26 cellular contexts compared by ENCODE assay signal in genomic region chr20:17832236-17832635, GRCh38.
"Had no signal": no experiment of that assay in that cellular context is flagged by ENCODE, and none has a peak within 500 bp of the region (broad histone marks: within the 10 kb centered on the region; RNA-seq: fewer than 3 reads in every experiment).

No MANE protein-coding gene starts in this region.

- H3K36me3 ChIP-seq: gastrocnemius medialis, neural progenitor cell, prostate gland, right atrium auricular region, suprapubic skin, transverse colon, vagina had no signal

- H3K36me3 Mint-ChIP-seq: naive thymus-derived CD4-positive, alpha-beta T cell; neural progenitor cell had no signal

- H3K9me3 ChIP-seq: gastrocnemius medialis, prostate gland, right atrium auricular region, suprapubic skin, transverse colon, vagina had no signal

- H3K4me2 ChIP-seq: neural progenitor cell had no signal

- H3K27me3 ChIP-seq: dorsolateral prefrontal cortex, gastrocnemius medialis, neural progenitor cell, right atrium auricular region, suprapubic skin, transverse colon, vagina had no signal

- DNase-seq: dorsolateral prefrontal cortex; effector CD4-positive, alpha-beta T cell; gastrocnemius medialis; head of caudate nucleus; kidney; mesenchymal stem cell; midbrain; naive thymus-derived CD4-positive, alpha-beta T cell; small intestine; stimulated activated CD4-positive, alpha-beta T cell treated with anti-CD3 and anti-CD28 coated beads, Interleukin-12 subunit alpha, Interleukin-12 subunit beta, amount 100 ng/mL, for 4 hours; stimulated activated CD4-positive, alpha-beta T cell treated with anti-CD3 and anti-CD28 coated beads, Interleukin-1b, Interleukin-23, amount 100 ng/mL, for 48 hours; stimulated activated CD4-positive, alpha-beta T cell treated with anti-CD3 and anti-CD28 coated beads, Interleukin-4, amount 100 ng/mL, for 1 hour; stimulated activated CD8-positive, alpha-beta memory T cell treated with anti-CD3 and anti-CD28 coated beads, Interleukin-4, amount 100 ng/mL, for 48 hours; stimulated activated naive CD4-positive, alpha-beta T cell; stimulated activated naive CD8-positive, alpha-beta T cell treated with anti-CD3 and anti-CD28 coated beads, Interleukin-15, amount 100 ng/mL, for 72 hours; transverse colon had no signal

- H3K4me3 ChIP-seq: dorsolateral prefrontal cortex, gastrocnemius medialis, lung, neural progenitor cell, prostate gland, right atrium auricular region, suprapubic skin, transverse colon, vagina had no signal

- H3K27ac Mint-ChIP-seq: naive thymus-derived CD4-positive, alpha-beta T cell; neural progenitor cell had no signal

- H3K79me2 ChIP-seq: parathyroid adenoma had no signal

- ATAC-seq: gastrocnemius medialis; left lobe of liver; naive thymus-derived CD4-positive, alpha-beta T cell; stimulated activated naive CD8-positive, alpha-beta T cell treated with anti-CD3 and anti-CD28 coated beads, Interleukin-15, amount 100 ng/mL, for 72 hours had no signal

- H3K9ac ChIP-seq: neural progenitor cell, parathyroid adenoma had no signal

- H3K27me3 Mint-ChIP-seq: naive thymus-derived CD4-positive, alpha-beta T cell; stimulated activated naive CD8-positive, alpha-beta T cell treated with anti-CD3 and anti-CD28 coated beads, Interleukin-15, amount 100 ng/mL, for 72 hours had no signal

- FAIRE-seq: colon, small intestine had no signal

- H2AFZ ChIP-seq: parathyroid adenoma had no signal

- H3K27ac ChIP-seq: dorsolateral prefrontal cortex, gastrocnemius medialis, neural progenitor cell, parathyroid adenoma, prostate gland, right atrium auricular region, suprapubic skin, transverse colon, vagina had no signal

- H3K9me3 Mint-ChIP-seq: nephron; neural progenitor cell; stimulated activated naive CD8-positive, alpha-beta T cell treated with anti-CD3 and anti-CD28 coated beads, Interleukin-15, amount 100 ng/mL, for 72 hours had no signal

- H3K4me1 Mint-ChIP-seq: naive thymus-derived CD4-positive, alpha-beta T cell; stimulated activated naive CD8-positive, alpha-beta T cell treated with anti-CD3 and anti-CD28 coated beads, Interleukin-15, amount 100 ng/mL, for 72 hours had no signal

- H3K4me1 ChIP-seq: parathyroid adenoma, prostate gland had no signal

- H3K4me3 Mint-ChIP-seq: naive thymus-derived CD4-positive, alpha-beta T cell; nephron; neural progenitor cell; stimulated activated naive CD8-positive, alpha-beta T cell treated with anti-CD3 and anti-CD28 coated beads, Interleukin-15, amount 100 ng/mL, for 72 hours had no signal
